In the genomic region with DNA sequence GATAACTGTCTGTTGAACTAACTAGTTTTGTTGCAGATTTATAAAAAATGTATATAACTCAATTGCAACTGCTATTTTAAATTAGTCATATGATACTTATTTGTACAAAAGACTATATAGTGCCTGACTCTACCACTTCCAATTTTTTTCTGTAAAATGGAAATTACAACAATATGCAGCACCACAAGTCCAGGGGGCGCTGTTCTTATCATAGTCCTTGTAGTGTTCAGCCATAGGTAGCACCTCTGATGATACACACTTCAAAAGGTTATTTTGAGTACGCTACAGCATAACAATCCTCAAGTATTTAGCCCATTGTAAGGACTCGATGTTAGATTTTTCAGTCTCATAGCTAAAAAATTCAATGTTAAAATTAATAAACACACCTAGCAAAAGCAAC, we compare ENCODE assay signal across 10 cellular contexts.
A peak's percentile ranks its signal among the peaks of the same experiment; 100 is the strongest.
DNase-seq lines count a peak whose midpoint lies in the region; ATAC-seq and TF ChIP-seq lines count a peak whose summit lies in the region.
"Had no signal": no experiment of that assay in that cellular context is flagged by ENCODE, and none has a peak within 500 bp of the region (broad histone marks: within the 10 kb centered on the region; RNA-seq: fewer than 3 reads in every experiment).

No MANE protein-coding gene starts in this region.

- intact Hi-C loops in posterior cingulate gyrus (cut with DNase I), result no loop called here

- peak; percentile 26 for TF ChIP-seq CTCF in AG09309 (IDR thresholded peaks at IDR 0.05; ENCODE audit: control insufficient read depth, insufficient read depth, low read depth, low read length, missing control alignments)
- peak; percentile 29 for TF ChIP-seq CTCF in GM12865 (IDR thresholded peaks at IDR 0.05; ENCODE audit: insufficient read depth, low read depth, low read length, missing control alignments)
- TF ChIP-seq CTCF in fibroblast of pulmonary artery (IDR thresholded peaks at IDR 0.05; ENCODE audit: low read length, missing control alignments), result peak; percentile 26

- no peak for ATAC-seq in HG03135 (IDR thresholded peaks at IDR 0.05; ENCODE audit: unreplicated experiment)
- ATAC-seq: effector memory CD8-positive, alpha-beta T cell had no signal

- H3K4me3 ChIP-seq in AG09309 (ENCODE audit: control insufficient read depth, low read depth, low read length) (no peak overlapping the region), GM12865 (ENCODE audit: low read depth, low read length) (no peak overlapping the region), fibroblast of pulmonary artery (replicated peaks; ENCODE audit: low read depth, low read length) (no peak overlapping the region)

- DNase-seq in AG09309 (ENCODE audit: low read depth) (no peak), GM12865 (ENCODE audit: low read depth) (peak; percentile 22), RKO (ENCODE audit: low spot score) (peak; percentile 32), fibroblast of pulmonary artery (ENCODE audit: low read depth) (no peak), posterior cingulate gyrus (no peak), GM19240 (ENCODE audit: insufficient read length, low spot score) (no peak), NCI-H1048 (lab: John Stamatoyannopoulos, UW) (no peak)
- DNase-seq: NCI-H187 had no signal

Comparison
In these comparisons a context has a peak if more than half of its experiments do, and no peak if none do; other contexts are left out.
1. DNase-seq: peak in GM12865 (single experiment) and RKO (single experiment); none in AG09309 (single experiment), fibroblast of pulmonary artery (single experiment), posterior cingulate gyrus (0 of 10), GM19240 (single experiment) and NCI-H1048 (single experiment).
2. Peak in every context shown above with its lines, with median percentiles within 50 percentile points of each other: CTCF ChIP-seq.